1 cellular context compared by ENCODE assay signal in the genomic region with DNA sequence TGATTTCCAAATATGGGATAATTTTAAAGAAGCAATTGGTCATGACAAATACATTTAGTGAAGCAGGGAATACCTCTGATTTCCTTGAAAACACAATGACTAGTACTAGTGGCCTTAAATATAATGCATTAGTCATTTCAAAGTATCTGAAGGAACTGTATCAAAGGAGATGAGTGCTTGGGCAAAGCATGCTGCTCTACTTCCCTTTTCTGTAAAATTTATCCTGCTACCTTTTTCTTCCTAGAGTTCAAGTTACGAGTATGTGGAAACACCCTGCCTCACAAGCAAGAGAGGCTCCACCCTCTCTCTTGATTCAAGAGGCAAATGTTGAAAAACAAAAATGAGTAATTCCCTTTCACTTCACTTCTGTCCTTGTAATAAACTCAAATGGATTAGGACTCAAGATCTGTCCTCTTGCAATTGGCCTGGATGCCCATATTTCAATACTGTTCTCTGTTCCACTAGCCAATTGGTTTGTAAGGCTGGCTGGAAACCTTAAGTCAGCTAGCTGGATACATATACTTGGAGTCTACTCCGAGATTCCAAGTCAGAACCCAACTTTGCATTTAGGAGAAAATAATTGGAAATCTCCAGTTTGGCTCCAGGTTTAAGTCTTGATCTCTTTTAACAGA.
TF ChIP-seq lines count a peak whose summit lies in the region.

No MANE protein-coding gene starts in this region.

TF ChIP-seq in GM23338, 12 proteins besides CTCF, POLR2A, EP300 and RAD21 (continued from another document):
- TF ChIP-seq ZNF462 (CRISPR knock-in tag; IDR thresholded peaks at IDR 0.05), result no peak
